ENCODE assay signal across 16 cellular contexts in genomic region chr10:48605786-48606529, GRCh38. TPM values are rescaled to one million over a fixed set of nuclear protein-coding genes. Genes with fewer than 3 reads are reported as not detected.
A peak's percentile ranks its signal among the peaks of the same experiment; 100 is the strongest.
DNase-seq lines count a peak whose midpoint lies in the region; ATAC-seq and TF ChIP-seq lines count a peak whose summit lies in the region.
"Had no signal": no experiment of that assay in that cellular context is flagged by ENCODE, and none has a peak within 500 bp of the region (broad histone marks: within the 10 kb centered on the region; RNA-seq: fewer than 3 reads in every experiment).

No MANE protein-coding gene starts in this region.

- no peaks in the 10 kb centered on the region for H3K9me3 ChIP-seq in mesenchymal stem cell (ENCODE audit: control insufficient read depth, low read length)
- H3K9me3 ChIP-seq: left lung had no signal

- H3K27ac ChIP-seq in mesenchymal stem cell (ENCODE audit: low read length, poor library complexity, severe bottlenecking): no peak overlapping the region
- H3K27ac ChIP-seq: SK-N-MC had no signal

- peaks cover 0 to 16% of the 10 kb centered on the region in 2 experiments for H3K36me3 ChIP-seq in mesenchymal stem cell (ENCODE audit: control insufficient read depth in 1 of 2, insufficient read depth in 2 of 2, low read depth in 1 of 2, low read length in 2 of 2)
- H3K36me3 ChIP-seq: left lung had no signal

- H3K9me3 Mint-ChIP-seq in brain: no peaks in the 10 kb centered on the region
- H3K9me3 Mint-ChIP-seq: activated T-helper 17 cell treated with anti-CD3 and anti-CD28 coated beads, Interleukin-2, amount 50 U/mL, for 72 hours had no signal

- WGBS in mesenchymal stem cell: 88% methylated on average over 7 of the region's 7 CpGs

- peak overlapping the region; percentile 94 for H4K91ac ChIP-seq in mesenchymal stem cell (ENCODE audit: low read length)

- peaks cover 4% of the 10 kb centered on the region for H3K4me1 Mint-ChIP-seq in brain
- H3K4me1 Mint-ChIP-seq: activated T-helper 17 cell treated with anti-CD3 and anti-CD28 coated beads, Interleukin-2, amount 50 U/mL, for 72 hours had no signal

- H2BK15ac ChIP-seq in mesenchymal stem cell (ENCODE audit: low read depth, poor library complexity, severe bottlenecking): no peak overlapping the region

- DNase-seq in AG10803 (ENCODE audit: low read depth): peak; percentile 49
- no peak for DNase-seq in HFF-Myc (ENCODE audit: extremely low read depth, low read depth)
- peak; percentile 47 for DNase-seq in mesenchymal stem cell
- no peak for DNase-seq in GM10266 (ENCODE audit: extremely low spot score)
- DNase-seq in activated T-cell treated with anti-CD3 and anti-CD28 coated beads, Interleukin-2, amount 50 U/mL, for 1 hour: no peak
- DNase-seq: activated CD4-positive, alpha-beta T cell treated with anti-CD3 and anti-CD28 coated beads for 36 hours; CD4-positive, CD25-positive, alpha-beta regulatory T cell; foreskin melanocyte; NCI-H1105 treated with DMSO at 0.1 percent for 48 hours; occipital lobe had no signal

- H3K4ac ChIP-seq in mesenchymal stem cell (ENCODE audit: low read depth in 1 of 2, low read length in 2 of 2): peak overlapping the region; percentile 76 to 96

- no peaks in the 10 kb centered on the region for H3K27me3 ChIP-seq in mesenchymal stem cell (ENCODE audit: control insufficient read depth in 1 of 2, insufficient read depth in 1 of 2, low read length in 2 of 2)

- H3K27me3 Mint-ChIP-seq in brain: peaks cover 23% of the 10 kb centered on the region

- no peak overlapping the region for H3K23ac ChIP-seq in mesenchymal stem cell (ENCODE audit: low read length in 2 of 2)

- H3K14ac ChIP-seq in mesenchymal stem cell (ENCODE audit: low read length in 2 of 2): peak overlapping the region in 1 of 2 experiments; percentile 68

- H3K9ac ChIP-seq in mesenchymal stem cell (ENCODE audit: low read length): peak overlapping the region; percentile 94

- peak overlapping the region; percentile 80 to 98 for H3K18ac ChIP-seq in mesenchymal stem cell (ENCODE audit: low read depth in 1 of 2, low read length in 2 of 2)

- H3K36me3 Mint-ChIP-seq in brain: no peaks in the 10 kb centered on the region
- H3K36me3 Mint-ChIP-seq: CD4-positive, CD25-positive, alpha-beta regulatory T cell had no signal

- H3K79me1 ChIP-seq in mesenchymal stem cell (replicated peaks; ENCODE audit: low read length, poor library complexity, severe bottlenecking): peaks cover 1% of the 10 kb centered on the region

- H2BK12ac ChIP-seq in mesenchymal stem cell (ENCODE audit: low read length in 2 of 2): peak overlapping the region; percentile 98 to 99

- H3K4me1 ChIP-seq in mesenchymal stem cell (ENCODE audit: control insufficient read depth, insufficient read depth, low read depth, low read length): peaks cover 33% of the 10 kb centered on the region

- peak overlapping the region in 4 of 5 experiments; percentile 32 to 75 (median 72) for H3K4me3 Mint-ChIP-seq in brain
- H3K4me3 Mint-ChIP-seq: activated CD4-positive, alpha-beta T cell treated with anti-CD3 and anti-CD28 coated beads for 36 hours; activated T-helper 17 cell treated with anti-CD3 and anti-CD28 coated beads, Interleukin-2, amount 50 U/mL, for 72 hours; CD4-positive, CD25-positive, alpha-beta regulatory T cell had no signal

- H3K4me2 ChIP-seq in mesenchymal stem cell (ENCODE audit: low read length, poor library complexity, severe bottlenecking): no peak overlapping the region

- no peak overlapping the region for H2BK5ac ChIP-seq in mesenchymal stem cell (ENCODE audit: low read depth, low read length, poor library complexity, severe bottlenecking)

- TF ChIP-seq CTCF in AG10803 (conservative IDR thresholded peaks at IDR 0.05; ENCODE audit: low read length) (no peak), HFF-Myc (IDR thresholded peaks at IDR 0.05; ENCODE audit: low read depth, low read length, missing control alignments) (no peak), brain (conservative IDR thresholded peaks at IDR 0.05) (no peak), GM10266 (IDR thresholded peaks at IDR 0.05; ENCODE audit: control insufficient read depth, insufficient read depth, low read depth, missing control alignments) (no peak)

- ATAC-seq in GM18861 (IDR thresholded peaks at IDR 0.05; ENCODE audit: unreplicated experiment) (no peak), GM19351 (IDR thresholded peaks at IDR 0.05; ENCODE audit: unreplicated experiment) (no peak)
- ATAC-seq: activated CD4-positive, alpha-beta T cell treated with anti-CD3 and anti-CD28 coated beads for 36 hours; activated T-helper 17 cell treated with anti-CD3 and anti-CD28 coated beads, Interleukin-2, amount 50 U/mL, for 72 hours had no signal

- H2AK5ac ChIP-seq in mesenchymal stem cell (ENCODE audit: low read length, severe bottlenecking): no peak overlapping the region

- H3K4me3 ChIP-seq in AG10803 (ENCODE audit: low read length) (no peak overlapping the region), HFF-Myc (replicated peaks; ENCODE audit: low read depth, low read length) (peak overlapping the region; percentile 68; the same call in 1 of the 2 replicates), mesenchymal stem cell (ENCODE audit: insufficient read depth in 1 of 2, low read depth in 1 of 2, low read length in 2 of 2) (peak overlapping the region in 1 of 2 experiments; percentile 97)
- H3K4me3 ChIP-seq: SK-N-MC had no signal

- H2AFZ ChIP-seq in mesenchymal stem cell (ENCODE audit: low read depth, low read length): no peak overlapping the region

- H4K8ac ChIP-seq in mesenchymal stem cell (ENCODE audit: low read length): peak overlapping the region; percentile 87

- no peak overlapping the region for H3K27ac Mint-ChIP-seq in brain
- H3K27ac Mint-ChIP-seq: activated CD4-positive, alpha-beta T cell treated with anti-CD3 and anti-CD28 coated beads for 36 hours; activated T-helper 17 cell treated with anti-CD3 and anti-CD28 coated beads, Interleukin-2, amount 50 U/mL, for 72 hours; CD4-positive, CD25-positive, alpha-beta regulatory T cell had no signal

- peak overlapping the region; percentile 50 for H2BK120ac ChIP-seq in mesenchymal stem cell (ENCODE audit: low read depth, low read length)

RNA-seq across cellular contexts. Expression of gene ARHGAP22, which starts 1.1 kb away (rescaled TPM):
- polyA plus RNA-seq in brain (ENCODE audit: insufficient read depth, low read depth, low replicate concordance): 8.7 TPM
- 14.3 TPM for polyA plus RNA-seq in mesenchymal stem cell (2013, experiment 1 of 2)
- 14.4 TPM for polyA plus RNA-seq in mesenchymal stem cell (2013, experiment 2 of 2)
- polyA plus RNA-seq: CD4-positive, CD25-positive, alpha-beta regulatory T cell had no signal

Comparison
In these comparisons a context has a peak if more than half of its experiments do, and no peak if none do; other contexts are left out.
1. DNase-seq: peak in AG10803 (single experiment) and mesenchymal stem cell (single experiment); none in HFF-Myc (single experiment), GM10266 (single experiment) and activated T-cell treated with anti-CD3 and anti-CD28 coated beads, Interleukin-2, amount 50 U/mL, for 1 hour (single experiment).